In genomic region chr11:64610596-64610995, GRCh38 we compare ENCODE assay signal across 31 cellular contexts. TPM values are rescaled to one million over a fixed set of nuclear protein-coding genes. Genes with fewer than 3 reads are reported as not detected.
"Had no signal": no experiment of that assay in that cellular context is flagged by ENCODE, and none has a peak within 500 bp of the region (broad histone marks: within the 10 kb centered on the region; RNA-seq: fewer than 3 reads in every experiment).

No MANE protein-coding gene starts in this region.

- ATAC-seq: activated T-helper 17 cell treated with anti-CD3 and anti-CD28 coated beads, Interleukin-2, amount 50 U/mL, for 72 hours; Panc1; SK-N-SH treated with all-trans-retinoic acid at 6 μM for 48 hours; WTC11 had no signal

- H3K36me3 Mint-ChIP-seq: WTC11 had no signal

- H3K9me3 ChIP-seq: SJSA1 had no signal

- H3K36me3 ChIP-seq: SJSA1 had no signal

- H3K4me3 ChIP-seq: SJSA1 had no signal

- H3K4me1 ChIP-seq: SJSA1 had no signal

- H3K9me3 Mint-ChIP-seq: activated CD4-positive, alpha-beta T cell treated with anti-CD3 and anti-CD28 coated beads, Interleukin-2, amount 10 ng/mL, durations not matched to agents 24 days and 14 days; activated T-helper 17 cell treated with anti-CD3 and anti-CD28 coated beads, Interleukin-2, amount 50 U/mL, for 72 hours; brain; central memory CD8-positive, alpha-beta T cell; T-helper 2 cell treated with Interferon-gamma antibody and Interleukin-4, amounts not matched to agents 5 μg/mL and 100 μg/mL, for 36 hours; WTC11 had no signal

- DNase-seq: activated CD4-positive, alpha-beta T cell treated with anti-CD3 and anti-CD28 coated beads, Interleukin-2, amount 10 ng/mL, durations not matched to agents 24 days and 14 days; activated CD4-positive, alpha-beta T cell treated with anti-CD3 and anti-CD28 coated beads, Interleukin-2, amount 50 U/mL, for 48 hours; activated CD4-positive, CD25-positive, alpha-beta regulatory T cell treated with anti-CD3 and anti-CD28 coated beads, Interleukin-2, amount 50 U/mL, for 72 hours; activated gamma-delta T cell treated with Interleukin-2 at 50 U/mL for 16 hours; activated naive CD4-positive, alpha-beta T cell treated with anti-CD3 and anti-CD28 coated beads, Interleukin-2, amount 50 U/mL, for 16 hours; activated T-cell treated with anti-CD3 and anti-CD28 coated beads for 4 hours; activated T-cell treated with anti-CD3 and anti-CD28 coated beads, Interleukin-2, amount 50 U/mL, for 48 hours; amygdala; Karpas-422; NCI-H1105 treated with DMSO at 0.1 percent for 48 hours; NCI-H1436 treated with DMSO at 0.1 percent for 48 hours; NCI-H187; NCI-H2081; NCI-H510A treated with DMSO at 0.1 percent for 48 hours; NCI-H69; NK-92 treated with Interleukin-12 subunit alpha and Interleukin-12 subunit beta, amount 100 ng/mL, for 24 hours; OCI-M1; RPMI8226; SHP77; SW 1271 had no signal

- H3K27ac Mint-ChIP-seq: activated CD4-positive, alpha-beta T cell treated with anti-CD3 and anti-CD28 coated beads, Interleukin-2, amount 10 ng/mL, durations not matched to agents 24 days and 14 days; activated T-helper 17 cell treated with anti-CD3 and anti-CD28 coated beads, Interleukin-2, amount 50 U/mL, for 72 hours; T-helper 2 cell treated with Interferon-gamma antibody and Interleukin-4, amounts not matched to agents 5 μg/mL and 100 μg/mL, for 36 hours; WTC11 had no signal

- H3K27ac ChIP-seq: SJSA1 had no signal

RNA-seq across cellular contexts. Expression of gene SLC22A12, which starts 19.6 kb away (rescaled TPM):
- total RNA-seq: activated CD4-positive, alpha-beta T cell treated with anti-CD3 and anti-CD28 coated beads, Interleukin-2, amount 10 ng/mL, durations not matched to agents 24 days and 14 days; activated CD8-positive, alpha-beta memory T cell treated with anti-CD3 and anti-CD28 coated beads for 36 hours; activated T-helper 17 cell treated with anti-CD3 and anti-CD28 coated beads, Interleukin-2, amount 50 U/mL, for 72 hours; astrocyte; SJSA1; T-helper 1 cell treated with Interleukin-12 subunit alpha and Interleukin-12 subunit beta and Interleukin-4 antibody, amounts not matched to agents 30 ng/mL and 1 ng/mL, for 36 hours; WTC11 had no signal

RNA-seq across cellular contexts. Expression of gene SLC22A11, which starts 54.9 kb away (rescaled TPM):
- total RNA-seq: activated CD4-positive, alpha-beta T cell treated with anti-CD3 and anti-CD28 coated beads, Interleukin-2, amount 10 ng/mL, durations not matched to agents 24 days and 14 days; activated CD8-positive, alpha-beta memory T cell treated with anti-CD3 and anti-CD28 coated beads for 36 hours; activated T-helper 17 cell treated with anti-CD3 and anti-CD28 coated beads, Interleukin-2, amount 50 U/mL, for 72 hours; astrocyte; SJSA1; T-helper 1 cell treated with Interleukin-12 subunit alpha and Interleukin-12 subunit beta and Interleukin-4 antibody, amounts not matched to agents 30 ng/mL and 1 ng/mL, for 36 hours; WTC11 had no signal
